ENCODE assay signal across 1 cellular context in genomic region chr1:51488372-51489050, GRCh38.
TF ChIP-seq lines count a peak whose summit lies in the region.

No MANE protein-coding gene starts in this region.

TF ChIP-seq in H1, 55 proteins besides CTCF, POLR2A, EP300 and RAD21:
- TF ChIP-seq SAP30 (IDR thresholded peaks at IDR 0.05; ENCODE audit: insufficient read depth, insufficient replicate concordance, low read length) (no peak), NANOG (IDR thresholded peaks at IDR 0.05; ENCODE audit: insufficient read depth, low read depth, low read length, poor library complexity, severe bottlenecking) (no peak), CHD7 (IDR thresholded peaks at IDR 0.05; ENCODE audit: insufficient replicate concordance, low read length) (no peak), GTF2F1 (IDR thresholded peaks at IDR 0.05; ENCODE audit: borderline replicate concordance, low read depth, low read length) (no peak), TAF7 (optimal IDR thresholded peaks at IDR 0.05; ENCODE audit: borderline replicate concordance, low read depth, low read length) (no peak)
